In genomic region chr7:51020944-51021343, GRCh38 we compare ENCODE assay signal across 18 cellular contexts.
"Had no signal": no experiment of that assay in that cellular context is flagged by ENCODE, and none has a peak within 500 bp of the region (broad histone marks: within the 10 kb centered on the region; RNA-seq: fewer than 3 reads in every experiment).

No MANE protein-coding gene starts in this region.

- H3K36me3 ChIP-seq: SJSA1 had no signal

- H3K27ac ChIP-seq: SJSA1 had no signal

- H3K4me3 ChIP-seq: K562, SJSA1 had no signal

- H3K4me1 ChIP-seq: SJSA1 had no signal

- H3K27me3 ChIP-seq: SJSA1 had no signal

- DNase-seq: activated CD4-positive, alpha-beta T cell treated with anti-CD3 and anti-CD28 coated beads for 48 hours; activated CD4-positive, alpha-beta T cell treated with anti-CD3 and anti-CD28 coated beads, Interleukin-2, amount 50 U/mL, for 4 hours; activated CD4-positive, CD25-positive, alpha-beta regulatory T cell treated with anti-CD3 and anti-CD28 coated beads, Interleukin-2, amount 50 U/mL, for 72 hours; activated T-cell treated with anti-CD3 and anti-CD28 coated beads, Interleukin-2, amount 50 U/mL, for 1 hour; aorta; Kasumi-1; NCI-H1105 treated with DMSO at 0.1 percent for 48 hours; NCI-H1436 treated with DMSO at 0.1 percent for 48 hours; NCI-H187; NCI-H2081 treated with DMSO at 0.1 percent for 48 hours; NCI-H446; NCI-H524; SHP77; T-helper 17 cell; T-helper 9 cell had no signal

- ATAC-seq: K562, T-helper 17 cell, WTC11 had no signal

- H3K9me3 ChIP-seq: SJSA1 had no signal
